31 cellular contexts compared by ENCODE assay signal in genomic region chrX:136291824-136292223, GRCh38. TPM values are rescaled to one million over a fixed set of nuclear protein-coding genes. Genes with fewer than 3 reads are reported as not detected.
"Had no signal": no experiment of that assay in that cellular context is flagged by ENCODE, and none has a peak within 500 bp of the region (broad histone marks: within the 10 kb centered on the region; RNA-seq: fewer than 3 reads in every experiment).

No MANE protein-coding gene starts in this region.

- ATAC-seq: activated CD4-positive, CD25-positive, alpha-beta regulatory T cell treated with anti-CD3 and anti-CD28 coated beads, Interleukin-2, amount 50 U/mL, for 24 hours; body of pancreas; effector memory CD8-positive, alpha-beta T cell; heart right ventricle; mucosa of descending colon; natural killer cell treated with Interleukin-12 subunit alpha and Interleukin-12 subunit beta and Interleukin-15 and Interleukin-18, amount 100 ng/mL, for 72 hours; stimulated activated memory B cell treated with anti-CD40 and anti-IgM and Interleukin-4, amounts not matched to agents 10 μg/mL and 1 μg/mL and 100 μg/mL, for 72 hours; stimulated activated naive CD8-positive, alpha-beta T cell treated with anti-CD3 and anti-CD28 coated beads, Interleukin-15, amount 100 ng/mL, for 72 hours had no signal

- DNase-seq: activated CD4-positive, alpha-beta T cell treated with anti-CD3 and anti-CD28 coated beads for 48 hours; activated CD4-positive, alpha-beta T cell treated with anti-CD3 and anti-CD28 coated beads, Interleukin-2, amount 50 U/mL, for 48 hours; activated CD8-positive, alpha-beta memory T cell treated with anti-CD3 and anti-CD28 coated beads for 24 hours; activated effector memory CD4-positive, alpha-beta T cell treated with Interleukin-2 at 50 U/mL for 16 hours; activated naive CD4-positive, alpha-beta T cell treated with Interleukin-2 at 50 U/mL for 16 hours; aorta; body of pancreas; effector memory CD8-positive, alpha-beta T cell; foreskin melanocyte; heart right ventricle; mesenchymal stem cell; mucosa of descending colon; stimulated activated CD4-positive, alpha-beta T cell treated with anti-CD3 and anti-CD28 coated beads, Interleukin-1b, Interleukin-23, amount 100 ng/mL, for 48 hours; stimulated activated CD4-positive, alpha-beta T cell treated with anti-CD3 and anti-CD28 coated beads, Interleukin-4, amount 100 ng/mL, for 4 hours; stimulated activated CD8-positive, alpha-beta memory T cell treated with anti-CD3 and anti-CD28 coated beads, Interleukin-4, amount 100 ng/mL, for 48 hours; stimulated activated naive CD8-positive, alpha-beta T cell treated with anti-CD3 and anti-CD28 coated beads, Interleukin-15, amount 100 ng/mL, for 72 hours; substantia nigra; T-helper 9 cell; uterus; WERI-Rb-1 had no signal

- H3K27ac ChIP-seq: body of pancreas, coronary artery, heart right ventricle, right atrium auricular region, uterus, WERI-Rb-1 had no signal

- H3K27me3 ChIP-seq: body of pancreas, right atrium auricular region, uterus had no signal

- H3K9me3 ChIP-seq: body of pancreas, heart right ventricle, mucosa of descending colon, right atrium auricular region, uterus had no signal

- H3K4me1 ChIP-seq: body of pancreas, heart right ventricle, right atrium auricular region, uterus had no signal

- H3K36me3 ChIP-seq: heart right ventricle, right atrium auricular region, uterus, WERI-Rb-1 had no signal

- H3K4me3 ChIP-seq: body of pancreas, coronary artery, heart right ventricle, mucosa of descending colon, right atrium auricular region, smooth muscle cell, uterus had no signal

RNA-seq across cellular contexts. Expression of gene ADGRG4, which starts 8.9 kb away (rescaled TPM):
- total RNA-seq: body of pancreas; cerebellum; kidney epithelial cell; lower leg skin; myocyte; natural killer cell treated with Interleukin-12 subunit alpha and Interleukin-12 subunit beta and Interleukin-15 and Interleukin-18, amount 100 ng/mL, for 72 hours; pulmonary artery endothelial cell; right atrium auricular region; smooth muscle cell had no signal
- polyA plus RNA-seq: aorta, heart right ventricle, smooth muscle cell had no signal
